In the genomic region with DNA sequence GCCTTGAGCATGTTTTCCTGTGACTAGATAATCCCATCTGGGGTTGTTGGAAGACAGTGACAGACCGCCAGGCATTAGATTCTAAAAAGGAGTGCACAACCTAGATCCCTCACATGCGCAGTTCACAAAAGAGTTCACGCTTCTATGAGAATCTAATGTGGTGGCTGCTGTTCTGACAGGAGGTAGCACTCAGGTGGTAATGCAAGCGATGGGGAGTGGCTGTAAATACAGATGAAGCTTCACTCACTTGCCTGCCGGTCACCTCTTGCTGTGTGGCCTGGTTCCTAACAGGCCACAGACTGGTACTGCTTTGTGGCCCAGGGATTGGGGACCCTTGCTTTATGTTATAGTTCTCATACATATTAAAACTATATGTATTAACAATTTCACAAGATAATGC, we compare ENCODE assay signal across 34 cellular contexts.
DNase-seq lines count a peak whose midpoint lies in the region; ATAC-seq, FAIRE-seq and TF ChIP-seq lines count a peak whose summit lies in the region.
"Had no signal": no experiment of that assay in that cellular context is flagged by ENCODE, and none has a peak within 500 bp of the region (broad histone marks: within the 10 kb centered on the region; RNA-seq: fewer than 3 reads in every experiment).

No MANE protein-coding gene starts in this region.

- H3K4me3 ChIP-seq in A549 (no peak overlapping the region), HEK293 (ENCODE audit: low read depth, low read length) (no peak overlapping the region), astrocyte (ENCODE audit: insufficient read depth, low read depth, low read length) (no peak overlapping the region), neural progenitor cell (no peak overlapping the region)
- H3K4me3 ChIP-seq: BLaER1; BLaER1 treated with 17β-estradiol and CSF1 and Interleukin-3, amounts not matched to agents 10 nM and 100 nM had no signal

- ATAC-seq in A549 (no peak), HG02981 (IDR thresholded peaks at IDR 0.05; ENCODE audit: unreplicated experiment) (no peak)
- ATAC-seq: CD8-positive, alpha-beta T cell had no signal

- POLR2A ChIA-PET in A549 (lab: Yijun Ruan, JAX), result no interaction called here
- POLR2A ChIA-PET in HEK293 (lab: Yijun Ruan, JAX), result no interaction called here

- DNase-seq in A549 (ENCODE audit: low read depth in 1 of 2, low spot score in 1 of 2) (no peak), astrocyte (ENCODE audit: low read depth) (no peak), AG08396 (ENCODE audit: low spot score) (no peak), neural progenitor cell (ENCODE audit: low spot score) (no peak)
- DNase-seq: 8988T; ACHN; AML-193; BE2C; C1 segment of cervical spinal cord; Caco-2; Calu3; CD4-positive, alpha-beta memory T cell; CD4-positive, alpha-beta T cell; CD4-positive, CD25-positive, alpha-beta regulatory T cell; CD8-positive, alpha-beta memory T cell; CD8-positive, alpha-beta T cell; COR-L47; DMS 273 treated with DMSO at 0.1 percent for 48 hours; DMS153; DMS53; DMS79; DMS79 treated with DMSO at 0.1 percent for 48 hours; DND-41; EL had no signal

- H3K9ac ChIP-seq in astrocyte (ENCODE audit: low read length), result no peak overlapping the region
- H3K9ac ChIP-seq in neural progenitor cell, result no peak overlapping the region
- H3K9ac ChIP-seq: BLaER1; BLaER1 treated with 17β-estradiol and CSF1 and Interleukin-3, amounts not matched to agents 10 nM and 100 nM had no signal

- no peak overlapping the region for H3K27ac Mint-ChIP-seq in astrocyte (ENCODE audit: unreplicated experiment)
- H3K27ac Mint-ChIP-seq in neural progenitor cell, result no peak overlapping the region
- H3K27ac Mint-ChIP-seq: B cell; CD14-positive monocyte; CD4-positive, alpha-beta memory T cell; CD4-positive, alpha-beta T cell; CD8-positive, alpha-beta memory T cell; CD8-positive, alpha-beta T cell had no signal

- WGBS in A549 (ENCODE audit: missing lambda C conversion rate), result 57% methylated on average over 5 of the region's 5 CpGs

- H3K36me3 ChIP-seq in HEK293 (ENCODE audit: control insufficient read depth in 2 of 2, insufficient read depth in 1 of 2, low read length in 2 of 2) (no peaks in the 10 kb centered on the region), astrocyte (ENCODE audit: insufficient read depth, low read length) (no peaks in the 10 kb centered on the region), neural progenitor cell (peaks cover 5% of the 10 kb centered on the region)
- H3K36me3 ChIP-seq: BE2C; BLaER1; BLaER1 treated with 17β-estradiol and CSF1 and Interleukin-3, amounts not matched to agents 10 nM and 100 nM had no signal

- H3K4me3 Mint-ChIP-seq in astrocyte (ENCODE audit: unreplicated experiment), result no peak overlapping the region
- no peak overlapping the region for H3K4me3 Mint-ChIP-seq in neural progenitor cell
- H3K4me3 Mint-ChIP-seq: B cell; CD14-positive monocyte; CD4-positive, alpha-beta memory T cell; CD4-positive, alpha-beta T cell; CD4-positive, CD25-positive, alpha-beta regulatory T cell; CD8-positive, alpha-beta memory T cell; CD8-positive, alpha-beta T cell had no signal

- H3K9me3 Mint-ChIP-seq in astrocyte (ENCODE audit: unreplicated experiment), result no peaks in the 10 kb centered on the region
- peaks cover 5% of the 10 kb centered on the region for H3K9me3 Mint-ChIP-seq in neural progenitor cell
- H3K9me3 Mint-ChIP-seq: CD4-positive, alpha-beta T cell had no signal

- no peak for TF ChIP-seq POLR2A in A549 (IDR thresholded peaks at IDR 0.05; ENCODE audit: low read length)

- H3K4me2 ChIP-seq in A549 (no peak overlapping the region), astrocyte (ENCODE audit: low read length) (no peak overlapping the region), neural progenitor cell (no peak overlapping the region)
- H3K4me2 ChIP-seq: BLaER1; BLaER1 treated with 17β-estradiol and CSF1 and Interleukin-3, amounts not matched to agents 10 nM and 100 nM had no signal

- no peaks in the 10 kb centered on the region for H4K20me1 ChIP-seq in astrocyte (ENCODE audit: insufficient read depth, low read length)
- no peaks in the 10 kb centered on the region for H4K20me1 ChIP-seq in neural progenitor cell (ENCODE audit: low read depth)
- H4K20me1 ChIP-seq: BLaER1; BLaER1 treated with 17β-estradiol and CSF1 and Interleukin-3, amounts not matched to agents 10 nM and 100 nM had no signal

- H3K27ac ChIP-seq in A549, result no peak overlapping the region
- no peak overlapping the region for H3K27ac ChIP-seq in HEK293 (ENCODE audit: extremely low read depth, low read depth, low read length)
- H3K27ac ChIP-seq in astrocyte (ENCODE audit: low read depth, low read length), result no peak overlapping the region
- H3K27ac ChIP-seq in neural progenitor cell, result no peak overlapping the region
- H3K27ac ChIP-seq: 22Rv1; BLaER1; BLaER1 treated with 17β-estradiol and CSF1 and Interleukin-3, amounts not matched to agents 10 nM and 100 nM; C4-2B had no signal

- H2AFZ ChIP-seq in astrocyte (ENCODE audit: low read depth, low read length) (no peak overlapping the region), neural progenitor cell (replicated peaks) (no peak overlapping the region)

- no peaks in the 10 kb centered on the region for H3K4me1 Mint-ChIP-seq in astrocyte (ENCODE audit: low read depth, unreplicated experiment)
- H3K4me1 Mint-ChIP-seq in neural progenitor cell, result no peaks in the 10 kb centered on the region
- H3K4me1 Mint-ChIP-seq: B cell; CD14-positive monocyte; CD4-positive, alpha-beta memory T cell; CD4-positive, CD25-positive, alpha-beta regulatory T cell; CD8-positive, alpha-beta memory T cell had no signal

- no peak for TF ChIP-seq RAD21 in A549 (conservative IDR thresholded peaks at IDR 0.05 in 1 of 2, IDR thresholded peaks at IDR 0.05 in 1 of 2)

- H3K27me3 Mint-ChIP-seq in astrocyte (ENCODE audit: low read depth, unreplicated experiment) (peaks cover 1% of the 10 kb centered on the region), neural progenitor cell (ENCODE audit: insufficient read depth, low read depth) (no peaks in the 10 kb centered on the region)
- H3K27me3 Mint-ChIP-seq: B cell; CD4-positive, alpha-beta memory T cell; CD4-positive, alpha-beta T cell; CD4-positive, CD25-positive, alpha-beta regulatory T cell had no signal

- CTCF ChIA-PET in A549 (lab: Yijun Ruan, JAX) (no interaction called here), HEK293 (lab: Yijun Ruan, JAX) (no interaction called here)

- FAIRE-seq in A549 (lab: Jason Lieb, UNC) (peak; percentile 28), astrocyte (lab: Jason Lieb, UNC) (peak; percentile 13)
- FAIRE-seq: A204.1, D721Med had no signal

- H3K36me3 Mint-ChIP-seq in astrocyte (ENCODE audit: low read depth, unreplicated experiment) (no peaks in the 10 kb centered on the region), neural progenitor cell (no peaks in the 10 kb centered on the region)

- TF ChIP-seq EP300 in A549 (IDR thresholded peaks at IDR 0.05), result no peak

- no peaks in the 10 kb centered on the region for H3K79me2 ChIP-seq in astrocyte (ENCODE audit: insufficient read depth, low read length)
- H3K79me2 ChIP-seq in neural progenitor cell (ENCODE audit: low read depth), result no peaks in the 10 kb centered on the region

- TF ChIP-seq CTCF in A549 (IDR thresholded peaks at IDR 0.05) (no peak), HEK293 (tag by site-specific recombination; IDR thresholded peaks at IDR 0.05) (no peak), astrocyte (IDR thresholded peaks at IDR 0.05; ENCODE audit: insufficient read depth, low read depth, low read length) (no peak), neural progenitor cell (IDR thresholded peaks at IDR 0.05) (no peak)

- no peaks in the 10 kb centered on the region for H3K4me1 ChIP-seq in A549
- no peaks in the 10 kb centered on the region for H3K4me1 ChIP-seq in HEK293 (ENCODE audit: control insufficient read depth, insufficient read depth, low read length)
- no peaks in the 10 kb centered on the region for H3K4me1 ChIP-seq in astrocyte (ENCODE audit: insufficient read depth, low read length)
- H3K4me1 ChIP-seq in neural progenitor cell, result no peaks in the 10 kb centered on the region
- H3K4me1 ChIP-seq: BE2C; BLaER1; BLaER1 treated with 17β-estradiol and CSF1 and Interleukin-3, amounts not matched to agents 10 nM and 100 nM; Caco-2 had no signal

- H3F3A ChIP-seq in neural progenitor cell (ENCODE audit: low read depth), result no peaks in the 10 kb centered on the region

- H3K9me3 ChIP-seq in A549, result no peaks in the 10 kb centered on the region
- H3K9me3 ChIP-seq in HEK293 (ENCODE audit: control insufficient read depth, insufficient read depth, low read depth, low read length), result no peaks in the 10 kb centered on the region
- no peaks in the 10 kb centered on the region for H3K9me3 ChIP-seq in astrocyte (ENCODE audit: insufficient read depth, low read depth, low read length)
- peaks cover 5% of the 10 kb centered on the region for H3K9me3 ChIP-seq in neural progenitor cell (ENCODE audit: low read depth)
- H3K9me3 ChIP-seq: BE2C, BLaER1, Caco-2 had no signal

- no peaks in the 10 kb centered on the region for H3K27me3 ChIP-seq in astrocyte (ENCODE audit: insufficient read depth, low read length)
- no peaks in the 10 kb centered on the region for H3K27me3 ChIP-seq in neural progenitor cell
- H3K27me3 ChIP-seq: BE2C had no signal

TF ChIP-seq in A549, 52 proteins besides CTCF, POLR2A, EP300 and RAD21 (continues in another document):
- no peak for TF ChIP-seq MAFK (IDR thresholded peaks at IDR 0.05; ENCODE audit: partially characterized antibody)
- TF ChIP-seq POLR2AphosphoS2 (conservative IDR thresholded peaks at IDR 0.05; ENCODE audit: low read length), result no peak
- TF ChIP-seq HEYL (CRISPR knock-in tag; IDR thresholded peaks at IDR 0.05), result no peak
- no peak for TF ChIP-seq CBX2 (IDR thresholded peaks at IDR 0.05; ENCODE audit: borderline replicate concordance, low read depth)
- TF ChIP-seq ZC3H11A (IDR thresholded peaks at IDR 0.05), result no peak

TF ChIP-seq in HEK293, 187 proteins besides CTCF, POLR2A, EP300 and RAD21:
- TF ChIP-seq ZNF302 (tag by site-specific recombination; IDR thresholded peaks at IDR 0.05; ENCODE audit: low read depth) (no peak), ZNF610 (tag by site-specific recombination; IDR thresholded peaks at IDR 0.05; ENCODE audit: borderline replicate concordance) (peak; percentile 91)
